In the genomic region with DNA sequence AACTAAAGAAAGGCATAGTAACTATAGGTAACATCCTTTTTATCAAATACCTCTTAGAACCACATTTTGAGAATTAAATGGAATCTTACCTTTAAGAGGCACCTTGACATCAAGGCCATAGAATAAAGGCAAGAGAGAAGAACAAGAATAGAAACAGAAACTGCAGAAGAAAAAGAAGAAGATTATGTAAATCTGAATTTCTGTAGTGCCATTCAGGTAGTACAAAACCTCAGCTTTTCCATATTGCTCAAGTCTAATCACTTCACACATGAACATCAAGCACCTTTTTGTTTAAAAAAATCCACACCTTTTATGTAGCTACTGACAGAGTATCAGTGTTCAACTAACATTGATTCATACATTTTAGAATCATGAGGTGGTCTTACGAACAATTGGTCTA, we compare ENCODE assay signal across 27 cellular contexts.
"Had no signal": no experiment of that assay in that cellular context is flagged by ENCODE, and none has a peak within 500 bp of the region (broad histone marks: within the 10 kb centered on the region; RNA-seq: fewer than 3 reads in every experiment).

No MANE protein-coding gene starts in this region.

- H3K9me3 ChIP-seq: breast epithelium, left ventricle myocardium inferior, right lobe of liver, testis, vagina had no signal

- H3K27ac Mint-ChIP-seq: activated B cell treated with CpG ODN at 0.5 μM for 24 hours; activated CD4-positive, alpha-beta T cell treated with anti-CD3 and anti-CD28 coated beads for 36 hours; activated naive CD4-positive, alpha-beta T cell treated with anti-CD3 and anti-CD28 coated beads for 36 hours; activated naive CD8-positive, alpha-beta T cell treated with anti-CD3 and anti-CD28 coated beads, Interleukin-2, amount 10 ng/mL, durations not matched to agents 7 days and 5 days; activated T-cell treated with anti-CD3 and anti-CD28 coated beads, Interleukin-2, amount 50 U/mL, for 24 hours; naive thymus-derived CD4-positive, alpha-beta T cell; stimulated activated memory B cell treated with anti-CD40 and anti-IgM and Interleukin-4, amounts not matched to agents 10 μg/mL and 1 μg/mL and 100 μg/mL, for 72 hours; type B pancreatic cell had no signal

- H3K4me2 ChIP-seq: hepatocyte had no signal

- DNase-seq: activated B cell treated with CpG ODN at 0.5 μM for 24 hours; activated CD4-positive, alpha-beta T cell treated with anti-CD3 and anti-CD28 coated beads for 36 hours; activated CD4-positive, alpha-beta T cell treated with anti-CD3 and anti-CD28 coated beads, Interleukin-2, amount 50 U/mL, for 4 hours; activated CD8-positive, alpha-beta memory T cell treated with anti-CD3 and anti-CD28 coated beads for 24 hours; activated CD8-positive, alpha-beta memory T cell treated with anti-CD3 and anti-CD28 coated beads, Interleukin-2, amount 50 U/mL, for 4 hours; activated naive CD4-positive, alpha-beta T cell treated with anti-CD3 and anti-CD28 coated beads for 36 hours; activated naive CD8-positive, alpha-beta T cell treated with anti-CD3 and anti-CD28 coated beads, Interleukin-2, amount 10 ng/mL, durations not matched to agents 7 days and 5 days; activated T-cell treated with anti-CD3 and anti-CD28 coated beads, Interleukin-2, amount 50 U/mL, for 24 hours; amniotic stem cell; effector memory CD4-positive, alpha-beta T cell; foreskin melanocyte; glutamatergic neuron; left ventricle myocardium inferior; naive thymus-derived CD4-positive, alpha-beta T cell; occipital lobe; posterior cingulate gyrus; right lobe of liver; small intestine; stimulated activated CD4-positive, alpha-beta T cell treated with anti-CD3 and anti-CD28 coated beads, Interleukin-15, amount 100 ng/mL, for 24 hours; testis had no signal

- H2AFZ ChIP-seq: hepatocyte had no signal

- H3K4me3 Mint-ChIP-seq: activated B cell treated with CpG ODN at 0.5 μM for 24 hours; activated CD4-positive, alpha-beta T cell treated with anti-CD3 and anti-CD28 coated beads for 36 hours; activated naive CD4-positive, alpha-beta T cell treated with anti-CD3 and anti-CD28 coated beads for 36 hours; activated naive CD8-positive, alpha-beta T cell treated with anti-CD3 and anti-CD28 coated beads, Interleukin-2, amount 10 ng/mL, durations not matched to agents 7 days and 5 days; activated T-cell treated with anti-CD3 and anti-CD28 coated beads, Interleukin-2, amount 50 U/mL, for 24 hours; central memory CD8-positive, alpha-beta T cell; naive thymus-derived CD4-positive, alpha-beta T cell; neural crest cell; stimulated activated memory B cell treated with anti-CD40 and anti-IgM and Interleukin-4, amounts not matched to agents 10 μg/mL and 1 μg/mL and 100 μg/mL, for 72 hours; type B pancreatic cell had no signal

- H3K4me1 ChIP-seq: breast epithelium, left ventricle myocardium inferior, right lobe of liver, testis, vagina had no signal

- H3K36me3 Mint-ChIP-seq: activated naive CD8-positive, alpha-beta T cell treated with anti-CD3 and anti-CD28 coated beads, Interleukin-2, amount 10 ng/mL, durations not matched to agents 7 days and 5 days; stimulated activated memory B cell treated with anti-CD40 and anti-IgM and Interleukin-4, amounts not matched to agents 10 μg/mL and 1 μg/mL and 100 μg/mL, for 72 hours; type B pancreatic cell had no signal

- H3K4me1 Mint-ChIP-seq: activated B cell treated with CpG ODN at 0.5 μM for 24 hours; activated CD4-positive, alpha-beta T cell treated with anti-CD3 and anti-CD28 coated beads for 36 hours; activated naive CD8-positive, alpha-beta T cell treated with anti-CD3 and anti-CD28 coated beads, Interleukin-2, amount 10 ng/mL, durations not matched to agents 7 days and 5 days; central memory CD8-positive, alpha-beta T cell; naive thymus-derived CD4-positive, alpha-beta T cell; neural crest cell; stimulated activated memory B cell treated with anti-CD40 and anti-IgM and Interleukin-4, amounts not matched to agents 10 μg/mL and 1 μg/mL and 100 μg/mL, for 72 hours had no signal

- H3K36me3 ChIP-seq: breast epithelium, left ventricle myocardium inferior, right lobe of liver, vagina had no signal

- H3K27me3 Mint-ChIP-seq: activated B cell treated with CpG ODN at 0.5 μM for 24 hours; activated CD4-positive, alpha-beta T cell treated with anti-CD3 and anti-CD28 coated beads for 36 hours; activated naive CD8-positive, alpha-beta T cell treated with anti-CD3 and anti-CD28 coated beads, Interleukin-2, amount 10 ng/mL, durations not matched to agents 7 days and 5 days; activated T-cell treated with anti-CD3 and anti-CD28 coated beads, Interleukin-2, amount 50 U/mL, for 24 hours; central memory CD8-positive, alpha-beta T cell; naive thymus-derived CD4-positive, alpha-beta T cell; stimulated activated memory B cell treated with anti-CD40 and anti-IgM and Interleukin-4, amounts not matched to agents 10 μg/mL and 1 μg/mL and 100 μg/mL, for 72 hours; type B pancreatic cell had no signal

- H3K27me3 ChIP-seq: breast epithelium, hepatocyte, right lobe of liver, testis, vagina had no signal

- H3K79me2 ChIP-seq: hepatocyte had no signal

- ATAC-seq: activated CD4-positive, alpha-beta T cell treated with anti-CD3 and anti-CD28 coated beads for 36 hours; naive thymus-derived CD4-positive, alpha-beta T cell; right lobe of liver; stimulated activated memory B cell treated with anti-CD40 and anti-IgM and Interleukin-4, amounts not matched to agents 10 μg/mL and 1 μg/mL and 100 μg/mL, for 72 hours had no signal

- H3K9me3 Mint-ChIP-seq: activated B cell treated with CpG ODN at 0.5 μM for 24 hours; activated naive CD4-positive, alpha-beta T cell treated with anti-CD3 and anti-CD28 coated beads for 36 hours; activated naive CD8-positive, alpha-beta T cell treated with anti-CD3 and anti-CD28 coated beads, Interleukin-2, amount 10 ng/mL, durations not matched to agents 7 days and 5 days; activated T-cell treated with anti-CD3 and anti-CD28 coated beads, Interleukin-2, amount 50 U/mL, for 24 hours; stimulated activated memory B cell treated with anti-CD40 and anti-IgM and Interleukin-4, amounts not matched to agents 10 μg/mL and 1 μg/mL and 100 μg/mL, for 72 hours; type B pancreatic cell had no signal

- H3K27ac ChIP-seq: breast epithelium, hepatocyte, left ventricle myocardium inferior, right lobe of liver, testis, vagina had no signal

- H3K4me3 ChIP-seq: breast epithelium, hepatocyte, left ventricle myocardium inferior, right lobe of liver, testis, vagina had no signal
